Comparison of ENCODE assay signal across 7 cellular contexts in the genomic region with DNA sequence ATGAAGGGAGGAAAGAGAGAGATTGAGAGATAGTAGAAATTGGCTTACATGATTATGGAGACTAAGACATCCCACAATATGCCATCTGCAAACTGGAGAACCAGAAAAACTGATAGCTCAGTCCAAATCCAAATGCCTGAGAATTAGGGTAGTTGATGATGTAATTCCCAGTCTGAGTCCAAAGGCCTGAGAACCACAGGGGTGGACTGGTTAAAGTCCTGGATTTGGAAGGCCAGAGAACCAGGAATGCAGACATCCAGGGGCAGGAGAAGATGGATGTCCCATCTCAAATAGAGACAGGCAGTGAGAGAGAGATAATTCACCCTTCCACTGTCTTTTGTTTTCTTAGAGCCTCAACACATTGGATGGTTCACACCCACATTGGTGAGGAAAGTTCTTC.
"Had no signal": no experiment of that assay in that cellular context is flagged by ENCODE, and none has a peak within 500 bp of the region (broad histone marks: within the 10 kb centered on the region; RNA-seq: fewer than 3 reads in every experiment).

No MANE protein-coding gene starts in this region.

- H3K4me3 Mint-ChIP-seq: IgD-negative memory B cell had no signal

- H3K27ac Mint-ChIP-seq: IgD-negative memory B cell had no signal

- ATAC-seq: K562 had no signal

- H3K36me3 Mint-ChIP-seq: IgD-negative memory B cell had no signal

- H3K4me1 Mint-ChIP-seq: IgD-negative memory B cell had no signal

- FAIRE-seq: HTR-8/SVneo, K562 had no signal

- H3K27ac ChIP-seq: HL-60 had no signal

- H3K4me3 ChIP-seq: K562 had no signal

- H3K27me3 Mint-ChIP-seq: IgD-negative memory B cell had no signal

- DNase-seq: IMR-90, KBM-7, KG1 had no signal
